Comparison of ENCODE assay signal across 10 cellular contexts in the genomic region with DNA sequence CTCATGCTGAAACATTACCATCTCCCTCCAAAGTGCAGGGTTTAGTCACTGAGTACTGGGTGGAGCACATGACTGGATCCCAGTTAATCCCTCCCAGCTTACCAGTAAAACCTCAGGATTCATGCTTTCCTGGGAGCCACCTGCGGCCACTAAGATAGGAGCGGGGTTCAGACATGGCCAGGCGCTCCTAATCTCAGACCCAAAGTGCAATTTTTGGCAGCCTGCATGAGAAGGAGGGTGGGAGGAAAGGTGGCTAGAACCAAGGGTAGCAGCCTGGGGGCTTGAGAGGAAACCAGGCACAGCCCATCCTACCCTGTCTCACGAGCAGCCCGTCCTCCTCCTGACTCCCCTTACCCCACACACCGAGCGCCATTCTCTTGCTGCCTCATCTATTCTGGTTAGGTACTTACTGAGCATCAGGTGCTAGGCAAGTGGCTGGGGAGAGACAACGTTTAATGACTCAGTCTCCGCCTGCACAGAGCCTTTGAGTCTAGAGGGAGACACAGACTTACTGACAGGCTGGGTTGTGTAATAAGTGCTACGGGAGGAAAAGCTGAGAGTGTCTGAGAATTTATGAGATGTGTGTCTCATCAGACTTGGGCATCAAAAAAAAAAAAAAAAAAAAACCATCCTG. TPM values are rescaled to one million over a fixed set of nuclear protein-coding genes. Genes with fewer than 3 reads are reported as not detected.
DNase-seq lines count a peak whose midpoint lies in the region; ATAC-seq and TF ChIP-seq lines count a peak whose summit lies in the region.
"Had no signal": no experiment of that assay in that cellular context is flagged by ENCODE, and none has a peak within 500 bp of the region (broad histone marks: within the 10 kb centered on the region; RNA-seq: fewer than 3 reads in every experiment).

No MANE protein-coding gene starts in this region.

- WGBS in body of pancreas, 2 donors = 75 to 84% methylated on average over 10 of the region's 10 CpGs

- H3K4me1 ChIP-seq in body of pancreas (no peaks in the 10 kb centered on the region), left lung (peaks cover 18 to 22% of the 10 kb centered on the region in 2 donors)

- no peaks in the 10 kb centered on the region for H3K36me3 ChIP-seq in body of pancreas (replicated peaks in 1 of 2; ENCODE audit: insufficient read depth in 1 of 2, low read depth in 2 of 2)
- no peaks in the 10 kb centered on the region for H3K36me3 ChIP-seq in left lung

- H3K27ac ChIP-seq in body of pancreas (no peak overlapping the region), left lung (peak overlapping the region; percentile 45 to 71)

- no peak for TF ChIP-seq CTCF in body of pancreas (IDR thresholded peaks at IDR 0.05)
- no peak for TF ChIP-seq CTCF in left lung (IDR thresholded peaks at IDR 0.05)

- peak; percentile 69 for DNase-seq in stimulated activated CD4-positive, alpha-beta T cell treated with anti-CD3 and anti-CD28 coated beads, Interleukin-1b, Interleukin-23, amount 100 ng/mL, for 48 hours
- no peak for DNase-seq in stimulated activated CD4-positive, alpha-beta T cell treated with anti-CD3 and anti-CD28 coated beads, Interleukin-4, amount 100 ng/mL, for 24 hours
- DNase-seq in body of pancreas (peak in 1 of 4 donors; percentile 26), left lung (peak in 1 of 2 donors; percentile 56), NCI-H446 treated with DMSO at 0.1 percent for 48 hours (lab: John Stamatoyannopoulos, UW) (no peak), activated gamma-delta T cell treated with Interleukin-2 at 50 U/mL for 16 hours (no peak), OCI-M1 (lab: John Stamatoyannopoulos, UW) (no peak), NAMALWA (ENCODE audit: low spot score) (no peak)
- DNase-seq: activated B cell treated with CpG ODN at 0.5 μM for 24 hours, hippocampal formation had no signal

- no peaks in the 10 kb centered on the region for H3K27me3 ChIP-seq in body of pancreas
- H3K27me3 ChIP-seq in left lung = peaks cover 0 to under 1% of the 10 kb centered on the region in 2 donors

- intact Hi-C loops in body of pancreas (cut with DNase I) = no loop called here
- intact Hi-C loops in left lung (cut with DNase I) = no loop called here

- H3K9me3 ChIP-seq in body of pancreas (no peaks in the 10 kb centered on the region), left lung (no peaks in the 10 kb centered on the region)

- ATAC-seq in body of pancreas = peak; percentile 50
- peak; percentile 50 for ATAC-seq in left lung

- TF ChIP-seq POLR2A in body of pancreas (IDR thresholded peaks at IDR 0.05) = no peak

- no peak overlapping the region for H3K4me3 ChIP-seq in body of pancreas
- H3K4me3 ChIP-seq in left lung = no peak overlapping the region

RNA-seq across cellular contexts. Expression of gene GPRC5A, which starts 9.9 kb away (rescaled TPM):
- total RNA-seq in body of pancreas = 1 to 10 TPM; 1.6 to 6.5 TPM
- 1,000 to 10,000 TPM in 1 of 2 donors, 100 to 1,000 TPM in 1; 478 to 1,562 TPM for total RNA-seq in left lung
- total RNA-seq: activated B cell treated with CpG ODN at 0.5 μM for 24 hours had no signal

RNA-seq across cellular contexts. Expression of gene GPRC5D, which starts 50.7 kb away (rescaled TPM):
- not detected for total RNA-seq in body of pancreas
- total RNA-seq in left lung = not detected

Comparison
In these comparisons a context has a peak if more than half of its experiments do, and no peak if none do; other contexts are left out.
1. H3K27ac ChIP-seq: peak in left lung (2 of 2); none in body of pancreas (0 of 4).
2. RNA of gene GPRC5A, which starts 9.9 kb away (total RNA-seq): 478 to 1,562 TPM in left lung; 1.6 to 6.5 TPM in body of pancreas; every median in the first group is over 10 times any median in the second.